ENCODE assay signal across 8 cellular contexts in genomic region chr9:127915801-127916664, GRCh38. TPM values are rescaled to one million over a fixed set of nuclear protein-coding genes. Genes with fewer than 3 reads are reported as not detected.
DNase-seq lines count a peak whose midpoint lies in the region; ATAC-seq and TF ChIP-seq lines count a peak whose summit lies in the region.

No MANE protein-coding gene starts in this region.

- peak overlapping the region; percentile 86 for H3K4me3 Mint-ChIP-seq in T-helper 2 cell treated with Interferon-gamma antibody and Interleukin-4, amounts not matched to agents 5 μg/mL and 100 μg/mL, for 36 hours

- TF ChIP-seq POLR2A in GM19099 (IDR thresholded peaks at IDR 0.05; ENCODE audit: extremely low read depth, insufficient read length, low read depth): peak; percentile 68

- no peak for ATAC-seq in HG02588 (IDR thresholded peaks at IDR 0.05; ENCODE audit: unreplicated experiment)

- H3K27me3 Mint-ChIP-seq in T-helper 2 cell treated with Interferon-gamma antibody and Interleukin-4, amounts not matched to agents 5 μg/mL and 100 μg/mL, for 36 hours (ENCODE audit: low read depth): no peaks in the 10 kb centered on the region

- peaks cover 16% of the 10 kb centered on the region for H3K36me3 Mint-ChIP-seq in T-helper 2 cell treated with Interferon-gamma antibody and Interleukin-4, amounts not matched to agents 5 μg/mL and 100 μg/mL, for 36 hours (ENCODE audit: low read depth)

- peaks cover 54% of the 10 kb centered on the region for H3K4me1 Mint-ChIP-seq in T-helper 2 cell treated with Interferon-gamma antibody and Interleukin-4, amounts not matched to agents 5 μg/mL and 100 μg/mL, for 36 hours (ENCODE audit: low read depth)

- 0 out of 2 replicates have a peak overlapping the region, but pooled peaks have one; percentile 15 for H3K27ac ChIP-seq in 22Rv1

- peak overlapping the region; percentile 93 for H3K4me3 ChIP-seq in fibroblast of the aortic adventitia (ENCODE audit: low read depth, low read length)
- H3K4me3 ChIP-seq in retinal pigment epithelial cell (ENCODE audit: low read length): peak overlapping the region; percentile 66

- peak overlapping the region; percentile 87 for H3K27ac Mint-ChIP-seq in T-helper 2 cell treated with Interferon-gamma antibody and Interleukin-4, amounts not matched to agents 5 μg/mL and 100 μg/mL, for 36 hours

- H3K9me3 Mint-ChIP-seq in T-helper 2 cell treated with Interferon-gamma antibody and Interleukin-4, amounts not matched to agents 5 μg/mL and 100 μg/mL, for 36 hours: no peaks in the 10 kb centered on the region

- no peak for TF ChIP-seq CTCF in 22Rv1 (IDR thresholded peaks at IDR 0.05)
- TF ChIP-seq CTCF in fibroblast of the aortic adventitia (IDR thresholded peaks at IDR 0.05; ENCODE audit: insufficient read depth, low read length): no peak
- no peak for TF ChIP-seq CTCF in retinal pigment epithelial cell (conservative IDR thresholded peaks at IDR 0.05; ENCODE audit: low read depth, low read length)

- DNase-seq in T-helper 2 cell treated with Interferon-gamma antibody and Interleukin-4, amounts not matched to agents 5 μg/mL and 100 μg/mL, for 36 hours (ENCODE audit: low spot score): no peak
- no peak for DNase-seq in fibroblast of the aortic adventitia (ENCODE audit: low read depth)
- no peak for DNase-seq in retinal pigment epithelial cell (ENCODE audit: low read depth)
- no peak for DNase-seq in HCEC 1CT
- no peak for DNase-seq in SK-N-DZ (ENCODE audit: low spot score)

RNA-seq across cellular contexts. Expression of gene ST6GALNAC4, which starts 0.8 kb away (rescaled TPM):
- 24.4 and 37.1 TPM in 2 replicates for total RNA-seq in fibroblast of the aortic adventitia (ENCODE audit: low replicate concordance)
- 28.1 and 28.4 TPM in 2 replicates for polyA plus RNA-seq in SK-N-DZ (2014; cell fraction: cytosol; rRNA removed)
- 18.1 and 19.8 TPM in 2 replicates for polyA plus RNA-seq in SK-N-DZ (2014; cell fraction: nucleus; rRNA removed)

RNA-seq across cellular contexts. Expression of gene PIP5KL1, which starts 14.5 kb away (rescaled TPM):
- 1.6 and 2.6 TPM in 2 replicates for total RNA-seq in fibroblast of the aortic adventitia (ENCODE audit: low replicate concordance)
- 2.1 and 3.6 TPM in 2 replicates for polyA plus RNA-seq in SK-N-DZ (2014; cell fraction: cytosol; rRNA removed)
- 18.2 and 18.8 TPM in 2 replicates for polyA plus RNA-seq in SK-N-DZ (2014; cell fraction: nucleus; rRNA removed)

RNA-seq across cellular contexts. Expression of gene ST6GALNAC6, which starts 16.6 kb away (rescaled TPM):
- 26.5 and 85.0 TPM in 2 replicates for total RNA-seq in fibroblast of the aortic adventitia (ENCODE audit: low replicate concordance)
- polyA plus RNA-seq in SK-N-DZ (2014; cell fraction: cytosol; rRNA removed): 28.5 and 39.2 TPM in 2 replicates
- 30.8 and 39.5 TPM in 2 replicates for polyA plus RNA-seq in SK-N-DZ (2014; cell fraction: nucleus; rRNA removed)

RNA-seq across cellular contexts. Expression of gene DPM2, which starts 21.6 kb away (rescaled TPM):
- total RNA-seq in fibroblast of the aortic adventitia (ENCODE audit: low replicate concordance): 7.0 and 19.9 TPM in 2 replicates
- 52.5 and 55.6 TPM in 2 replicates for polyA plus RNA-seq in SK-N-DZ (2014; cell fraction: cytosol; rRNA removed)
- polyA plus RNA-seq in SK-N-DZ (2014; cell fraction: nucleus; rRNA removed): 46.6 and 51.6 TPM in 2 replicates

RNA-seq across cellular contexts. Expression of gene AK1, which starts 38.6 kb away (rescaled TPM):
- 75.6 and 121 TPM in 2 replicates for total RNA-seq in fibroblast of the aortic adventitia (ENCODE audit: low replicate concordance)
- polyA plus RNA-seq in SK-N-DZ (2014; cell fraction: cytosol; rRNA removed): 61.6 and 106 TPM in 2 replicates
- 55.2 and 64.2 TPM in 2 replicates for polyA plus RNA-seq in SK-N-DZ (2014; cell fraction: nucleus; rRNA removed)
